In genomic region chr5:173744527-173744926, GRCh38 we compare ENCODE assay signal across 15 cellular contexts.
DNase-seq lines count a peak whose midpoint lies in the region; ATAC-seq and TF ChIP-seq lines count a peak whose summit lies in the region.
"Had no signal": no experiment of that assay in that cellular context is flagged by ENCODE, and none has a peak within 500 bp of the region (broad histone marks: within the 10 kb centered on the region; RNA-seq: fewer than 3 reads in every experiment).

No MANE protein-coding gene starts in this region.

- DNase-seq in activated B cell treated with CpG ODN at 0.5 μM for 24 hours: no peak
- DNase-seq in NCI-H2081 treated with DMSO at 0.1 percent for 48 hours (lab: John Stamatoyannopoulos, UW): no peak
- DNase-seq in transverse colon: no peak
- DNase-seq in central memory CD4-positive, alpha-beta T cell: no peak
- no peak for DNase-seq in GM20000 (ENCODE audit: low spot score)
- DNase-seq: activated CD4-positive, alpha-beta T cell treated with anti-CD3 and anti-CD28 coated beads for 48 hours; activated naive CD4-positive, alpha-beta T cell; NCI-H1930; OCI-M1; psoas muscle; stimulated activated CD4-positive, alpha-beta T cell treated with anti-CD3 and anti-CD28 coated beads, Interleukin-12 subunit alpha, Interleukin-12 subunit beta, amount 100 ng/mL, for 4 hours; stimulated activated naive CD4-positive, alpha-beta T cell had no signal

- TF ChIP-seq CTCF in activated B cell treated with CpG ODN at 0.5 μM for 24 hours (IDR thresholded peaks at IDR 0.05) (no peak), nephron (IDR thresholded peaks at IDR 0.05; ENCODE audit: unreplicated experiment in 3 of 3) (no peak), transverse colon (IDR thresholded peaks at IDR 0.05) (no peak), GM20000 (IDR thresholded peaks at IDR 0.05; ENCODE audit: extremely low read depth, missing control alignments) (no peak)

- no peaks in the 10 kb centered on the region for H3K27me3 Mint-ChIP-seq in IgD-negative memory B cell
- no peaks in the 10 kb centered on the region for H3K27me3 Mint-ChIP-seq in activated B cell treated with CpG ODN at 0.5 μM for 24 hours
- H3K27me3 Mint-ChIP-seq in nephron (ENCODE audit: low read depth): peaks cover 6% of the 10 kb centered on the region

- H3K27me3 ChIP-seq in BLaER1 treated with 17β-estradiol and CSF1 and Interleukin-3, amounts not matched to agents 10 nM and 100 nM: no peaks in the 10 kb centered on the region
- no peaks in the 10 kb centered on the region for H3K27me3 ChIP-seq in transverse colon

- POLR2A ChIA-PET in activated B cell treated with CpG ODN at 0.5 μM for 24 hours (lab: Charles Lee): interaction anchor here (0.6 to 1.8 kb wide), 6 partner anchors 10 to 143 kb away, joined by 3 to 13 read pairs (median 4); partner anchors contain the start of gene CPEB4

- TF ChIP-seq EP300 in transverse colon (IDR thresholded peaks at IDR 0.05; ENCODE audit: low read depth): no peak

- WGBS in transverse colon (ENCODE audit: low coverage in 1 of 2), 2 donors: 81 to 86% methylated on average over 1 to 9 of the region's 9 CpGs

- no peaks in the 10 kb centered on the region for H3K36me3 ChIP-seq in BLaER1 treated with 17β-estradiol and CSF1 and Interleukin-3, amounts not matched to agents 10 nM and 100 nM
- H3K36me3 ChIP-seq in transverse colon: no peaks in the 10 kb centered on the region

- CTCF ChIA-PET in activated B cell treated with CpG ODN at 0.5 μM for 24 hours (lab: Charles Lee): interaction anchor here (1.1 to 1.5 kb wide), 3 partner anchors 9 to 43 kb away, joined by 3 to 5 read pairs (median 4); no protein-coding TSS in a partner anchor

- no peak overlapping the region for H3K4me3 ChIP-seq in BLaER1 treated with 17β-estradiol and CSF1 and Interleukin-3, amounts not matched to agents 10 nM and 100 nM
- no peak overlapping the region for H3K4me3 ChIP-seq in transverse colon
- H3K4me3 ChIP-seq: psoas muscle had no signal

- peak overlapping the region; percentile 71 to 97 (median 88) for H3K27ac Mint-ChIP-seq in IgD-negative memory B cell
- peak overlapping the region; percentile 80 for H3K27ac Mint-ChIP-seq in activated B cell treated with CpG ODN at 0.5 μM for 24 hours
- peak overlapping the region; percentile 88 to 100 (median 97) for H3K27ac Mint-ChIP-seq in nephron

- H3K36me3 Mint-ChIP-seq in IgD-negative memory B cell (peaks cover 1% of the 10 kb centered on the region), activated B cell treated with CpG ODN at 0.5 μM for 24 hours (ENCODE audit: low read depth) (no peaks in the 10 kb centered on the region), nephron (ENCODE audit: low read depth) (no peaks in the 10 kb centered on the region)

- H3K4me1 ChIP-seq in BLaER1 treated with 17β-estradiol and CSF1 and Interleukin-3, amounts not matched to agents 10 nM and 100 nM: peaks cover 38 to 57% (median 49%) of the 10 kb centered on the region in 10 experiments
- H3K4me1 ChIP-seq in transverse colon: no peaks in the 10 kb centered on the region

- H3K4me2 ChIP-seq in BLaER1 treated with 17β-estradiol and CSF1 and Interleukin-3, amounts not matched to agents 10 nM and 100 nM: peak overlapping the region; percentile 27 to 85 (median 48)

- no peaks in the 10 kb centered on the region for H4K20me1 ChIP-seq in BLaER1 treated with 17β-estradiol and CSF1 and Interleukin-3, amounts not matched to agents 10 nM and 100 nM

- H3K4me3 Mint-ChIP-seq in IgD-negative memory B cell (peak overlapping the region in 1 of 4 donors; percentile 43), activated B cell treated with CpG ODN at 0.5 μM for 24 hours (no peak overlapping the region), nephron (peak overlapping the region; percentile 36 to 64 (median 39))

- intact Hi-C loops in activated B cell treated with CpG ODN at 0.5 μM for 24 hours (cut with micrococcal nuclease) (loop anchor here (2.0 kb wide), 2 partner anchors 76 to 140 kb away; no protein-coding TSS in a partner anchor), transverse colon (cut with DNase I; ENCODE audit: low total_unique reads) (no loop called here)

- H3K9ac ChIP-seq in BLaER1 treated with 17β-estradiol and CSF1 and Interleukin-3, amounts not matched to agents 10 nM and 100 nM: peak overlapping the region in 2 of 11 experiments; percentile 3 to 7; a peak in 1 of 22 replicates

- H3K4me1 Mint-ChIP-seq in IgD-negative memory B cell: peaks cover 43 to 48% (median 47%) of the 10 kb centered on the region in 3 donors
- peaks cover 62% of the 10 kb centered on the region for H3K4me1 Mint-ChIP-seq in activated B cell treated with CpG ODN at 0.5 μM for 24 hours
- peaks cover 41% of the 10 kb centered on the region for H3K4me1 Mint-ChIP-seq in nephron

- TF ChIP-seq POLR2A in transverse colon (IDR thresholded peaks at IDR 0.05): no peak

- H3K27ac ChIP-seq in BLaER1 treated with 17β-estradiol and CSF1 and Interleukin-3, amounts not matched to agents 10 nM and 100 nM: peak overlapping the region in 7 of 11 experiments; percentile 24 to 51 (median 32); a peak in 10 of 22 replicates
- H3K27ac ChIP-seq in transverse colon: peak overlapping the region in 2 of 4 donors; percentile 25 to 48
- H3K27ac ChIP-seq: psoas muscle had no signal

- in situ Hi-C loops in transverse colon (cut with MboI; ENCODE audit: low pct_ligation_motif_present in 1 of 4, low pct_unique_long_range_greater_than_20kb in 1 of 4, low sequenced_read_pairs in 3 of 4): no loop called here

- peaks cover 0 to 2% (median 0%) of the 10 kb centered on the region in 3 donors for H3K9me3 Mint-ChIP-seq in IgD-negative memory B cell
- no peaks in the 10 kb centered on the region for H3K9me3 Mint-ChIP-seq in activated B cell treated with CpG ODN at 0.5 μM for 24 hours
- H3K9me3 Mint-ChIP-seq in nephron: no peaks in the 10 kb centered on the region

- H3K9me3 ChIP-seq in BLaER1 treated with 17β-estradiol and CSF1 and Interleukin-3, amounts not matched to agents 10 nM and 100 nM (replicated peaks in 1 of 11): no peaks in the 10 kb centered on the region; a peak in 1 of 22 replicates
- no peaks in the 10 kb centered on the region for H3K9me3 ChIP-seq in transverse colon
- H3K9me3 ChIP-seq: psoas muscle had no signal

- ATAC-seq in activated B cell treated with CpG ODN at 0.5 μM for 24 hours (ENCODE audit: low read depth): no peak
